In the genomic region with DNA sequence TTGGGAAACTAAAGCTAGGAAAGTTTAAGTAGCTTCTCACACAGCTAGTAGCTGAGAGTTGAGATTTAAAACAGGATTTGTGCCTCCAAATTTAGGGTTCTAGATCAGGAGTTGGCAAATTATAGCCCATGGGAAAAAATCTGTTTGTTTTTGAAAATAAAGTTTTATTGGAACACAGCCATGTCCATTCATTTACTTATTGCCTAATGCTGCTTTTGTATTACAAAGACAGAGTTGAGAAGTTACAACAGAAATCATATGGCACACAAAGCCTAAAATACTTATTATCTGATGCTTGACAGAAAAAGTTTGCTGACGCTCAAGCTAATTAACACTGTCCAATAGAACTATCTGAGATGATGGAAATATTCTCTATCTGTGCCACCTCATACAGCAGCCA, we compare ENCODE assay signal across 1 cellular context.
TF ChIP-seq lines count a peak whose summit lies in the region.

No MANE protein-coding gene starts in this region.

TF ChIP-seq in K562, 482 proteins besides CTCF, POLR2A, EP300 and RAD21:
- TF ChIP-seq, protein P1, sequence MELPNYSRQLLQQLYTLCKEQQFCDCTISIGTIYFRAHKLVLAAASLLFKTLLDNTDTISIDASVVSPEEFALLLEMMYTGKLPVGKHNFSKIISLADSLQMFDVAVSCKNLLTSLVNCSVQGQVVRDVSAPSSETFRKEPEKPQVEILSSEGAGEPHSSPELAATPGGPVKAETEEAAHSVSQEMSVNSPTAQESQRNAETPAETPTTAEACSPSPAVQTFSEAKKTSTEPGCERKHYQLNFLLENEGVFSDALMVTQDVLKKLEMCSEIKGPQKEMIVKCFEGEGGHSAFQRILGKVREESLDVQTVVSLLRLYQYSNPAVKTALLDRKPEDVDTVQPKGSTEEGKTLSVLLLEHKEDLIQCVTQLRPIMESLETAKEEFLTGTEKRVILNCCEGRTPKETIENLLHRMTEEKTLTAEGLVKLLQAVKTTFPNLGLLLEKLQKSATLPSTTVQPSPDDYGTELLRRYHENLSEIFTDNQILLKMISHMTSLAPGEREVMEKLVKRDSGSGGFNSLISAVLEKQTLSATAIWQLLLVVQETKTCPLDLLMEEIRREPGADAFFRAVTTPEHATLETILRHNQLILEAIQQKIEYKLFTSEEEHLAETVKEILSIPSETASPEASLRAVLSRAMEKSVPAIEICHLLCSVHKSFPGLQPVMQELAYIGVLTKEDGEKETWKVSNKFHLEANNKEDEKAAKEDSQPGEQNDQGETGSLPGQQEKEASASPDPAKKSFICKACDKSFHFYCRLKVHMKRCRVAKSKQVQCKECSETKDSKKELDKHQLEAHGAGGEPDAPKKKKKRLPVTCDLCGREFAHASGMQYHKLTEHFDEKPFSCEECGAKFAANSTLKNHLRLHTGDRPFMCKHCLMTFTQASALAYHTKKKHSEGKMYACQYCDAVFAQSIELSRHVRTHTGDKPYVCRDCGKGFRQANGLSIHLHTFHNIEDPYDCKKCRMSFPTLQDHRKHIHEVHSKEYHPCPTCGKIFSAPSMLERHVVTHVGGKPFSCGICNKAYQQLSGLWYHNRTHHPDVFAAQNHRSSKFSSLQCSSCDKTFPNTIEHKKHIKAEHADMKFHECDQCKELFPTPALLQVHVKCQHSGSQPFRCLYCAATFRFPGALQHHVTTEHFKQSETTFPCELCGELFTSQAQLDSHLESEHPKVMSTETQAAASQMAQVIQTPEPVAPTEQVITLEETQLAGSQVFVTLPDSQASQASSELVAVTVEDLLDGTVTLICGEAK (IDR thresholded peaks at IDR 0.05), result peak; percentile 82
- TF ChIP-seq, protein P1 (CRISPR knock-in tag; IDR thresholded peaks at IDR 0.05), result no peak
- no peak for TF ChIP-seq LCOR (CRISPR knock-in tag; IDR thresholded peaks at IDR 0.05)
